ENCODE assay signal across 8 cellular contexts in the genomic region with DNA sequence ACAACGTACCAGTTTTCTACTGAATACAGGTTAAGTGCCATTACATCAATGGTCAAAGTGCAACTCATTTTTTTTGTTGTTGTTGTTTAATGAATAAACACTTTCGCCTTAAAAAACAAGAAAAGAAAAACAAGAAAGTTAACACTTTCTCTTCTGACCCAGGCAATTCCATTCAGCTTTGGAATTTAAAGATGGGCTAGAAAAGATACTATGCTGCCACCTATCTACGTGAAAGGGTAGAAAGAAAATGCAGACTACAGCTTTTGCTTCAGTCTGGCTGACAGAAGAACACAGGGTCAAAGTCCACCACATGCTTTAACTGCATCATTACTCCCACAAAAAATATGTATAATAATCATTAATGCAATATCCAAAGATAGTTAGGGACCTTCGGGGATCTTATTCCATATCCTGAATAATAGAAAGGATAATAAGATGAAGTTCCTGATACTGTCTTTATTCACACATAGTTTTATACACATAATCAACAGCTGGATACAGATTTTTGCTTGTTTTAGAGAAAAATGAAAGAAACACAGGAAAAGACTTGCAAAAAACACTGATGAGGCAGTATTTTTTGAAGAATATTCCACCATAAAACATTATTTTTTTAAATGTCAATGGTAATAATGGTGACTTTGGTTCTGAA. TPM values are rescaled to one million over a fixed set of nuclear protein-coding genes. Genes with fewer than 3 reads are reported as not detected.
DNase-seq lines count a peak whose midpoint lies in the region; ATAC-seq, FAIRE-seq and TF ChIP-seq lines count a peak whose summit lies in the region.

No MANE protein-coding gene starts in this region.

- H3K9me3 ChIP-seq in adipocyte (ENCODE audit: control insufficient read depth, low read length): peaks cover 30% of the 10 kb centered on the region
- H3K9me3 ChIP-seq in lung (ENCODE audit: control insufficient read depth in 2 of 2, insufficient read depth in 1 of 2, low read length in 1 of 2): no peaks in the 10 kb centered on the region

- DNase-seq in NB4 (ENCODE audit: low read depth): peak; percentile 26
- DNase-seq in adipocyte (ENCODE audit: low read depth): peak; percentile 14
- no peak for DNase-seq in lung (ENCODE audit: low spot score)
- no peak for DNase-seq in posterior vena cava (ENCODE audit: low spot score)
- no peak for DNase-seq in NCI-H1048 (lab: John Stamatoyannopoulos, UW)
- DNase-seq in T-helper 9 cell: no peak

- H3K9ac ChIP-seq in adipocyte (ENCODE audit: low read length): no peak overlapping the region

- no peak for ATAC-seq in lung (ENCODE audit: insufficient read depth, low FRiP score)
- ATAC-seq in HG02642 (IDR thresholded peaks at IDR 0.05; ENCODE audit: poor library complexity, unreplicated experiment): no peak

- FAIRE-seq in G401.6 (lab: Jason Lieb, UNC): peak; percentile 40

- no peak overlapping the region for H3K27ac ChIP-seq in lung (ENCODE audit: low read depth in 1 of 2, low read length in 1 of 2)

- WGBS in lung, 2 donors: 71 to 78% methylated on average over 4 of the region's 4 CpGs

- H3K4me3 ChIP-seq in NB4 (ENCODE audit: low read depth, low read length): no peak overlapping the region
- no peak overlapping the region for H3K4me3 ChIP-seq in adipocyte (ENCODE audit: low read length)
- no peak overlapping the region for H3K4me3 ChIP-seq in lung

- H3K36me3 ChIP-seq in adipocyte (ENCODE audit: control insufficient read depth, insufficient read depth, low read length, severe bottlenecking) (peaks cover 21% of the 10 kb centered on the region), lung (ENCODE audit: control insufficient read depth in 2 of 2, insufficient read depth in 2 of 2, low read length in 2 of 2) (peaks cover 0 to 6% of the 10 kb centered on the region in 2 donors)

- intact Hi-C loops in posterior vena cava (cut with DNase I): no loop called here

- no peak for TF ChIP-seq POLR2A in NB4 (IDR thresholded peaks at IDR 0.05; ENCODE audit: extremely low read depth, insufficient read length)

- H3K27me3 ChIP-seq in adipocyte (replicated peaks; ENCODE audit: control insufficient read depth, insufficient read depth, low read length): no peaks in the 10 kb centered on the region
- no peaks in the 10 kb centered on the region for H3K27me3 ChIP-seq in lung (ENCODE audit: control insufficient read depth, insufficient read depth)

- peak; percentile 55 for TF ChIP-seq CTCF in NB4 (IDR thresholded peaks at IDR 0.05; ENCODE audit: low read depth, low read length)
- TF ChIP-seq CTCF in lung (IDR thresholded peaks at IDR 0.05; ENCODE audit: control extremely low read depth, extremely low read depth): peak; percentile 12

- H3K4me1 ChIP-seq in adipocyte (ENCODE audit: control insufficient read depth, insufficient read depth, low read length): no peaks in the 10 kb centered on the region
- H3K4me1 ChIP-seq in lung (ENCODE audit: control insufficient read depth in 2 of 2, insufficient read depth in 2 of 2, low read length in 2 of 2): no peaks in the 10 kb centered on the region

RNA-seq across cellular contexts. Expression of gene ZDHHC21, which starts 40.4 kb away (rescaled TPM):
- total RNA-seq in lung (10 to 100 TPM; 20.7 to 54.7 TPM), posterior vena cava (10 to 100 TPM; 13.9 to 16.3 TPM)
- polyA plus RNA-seq in lung: 1 to 10 TPM; 4.3 to 9.7 TPM

Comparison
In these comparisons a context has a peak if more than half of its experiments do, and no peak if none do; other contexts are left out.
1. DNase-seq: peak in NB4 (single experiment) and adipocyte (single experiment); none in lung (single experiment), posterior vena cava (single experiment), NCI-H1048 (single experiment) and T-helper 9 cell (single experiment).